ENCODE assay signal across 32 cellular contexts in genomic region chr12:42792265-42792664, GRCh38.
DNase-seq lines count a peak whose midpoint lies in the region; ATAC-seq and TF ChIP-seq lines count a peak whose summit lies in the region.
"Had no signal": no experiment of that assay in that cellular context is flagged by ENCODE, and none has a peak within 500 bp of the region (broad histone marks: within the 10 kb centered on the region; RNA-seq: fewer than 3 reads in every experiment).

No MANE protein-coding gene starts in this region.

- H3K4me1 ChIP-seq in SK-N-SH (ENCODE audit: control insufficient read depth in 1 of 2, insufficient read depth in 2 of 2, low read depth in 1 of 2, low read length in 1 of 2): peaks cover under 1 to 8% of the 10 kb centered on the region in 2 experiments; a peak in 3 of 4 replicates
- H3K4me1 ChIP-seq in Panc1 (ENCODE audit: control insufficient read depth, insufficient read depth, low read length): peaks cover 22% of the 10 kb centered on the region
- H3K4me1 ChIP-seq: BLaER1, prostate gland, tibial artery, vagina had no signal

- TF ChIP-seq CTCF in SK-N-SH (IDR thresholded peaks at IDR 0.05) (no peak; the same call in 1 of the 2 replicates), Panc1 (IDR thresholded peaks at IDR 0.05) (peak; percentile 5; the same call in 1 of the 2 replicates), epithelial cell of proximal tubule (conservative IDR thresholded peaks at IDR 0.05; ENCODE audit: low read depth, low read length) (peak; percentile 41), retinal pigment epithelial cell (conservative IDR thresholded peaks at IDR 0.05; ENCODE audit: low read depth, low read length) (peak; percentile 19)

- intact Hi-C loops in Panc1 (cut with micrococcal nuclease; ENCODE audit: unreplicated experiment): loop anchor here (10.0 kb wide), 2 partner anchors 133 to 197 kb away; no protein-coding TSS in a partner anchor

- no peaks in the 10 kb centered on the region for H3K9me3 ChIP-seq in SK-N-SH
- no peaks in the 10 kb centered on the region; the same call in 1 of the 2 replicates for H3K9me3 ChIP-seq in Panc1 (ENCODE audit: control insufficient read depth, insufficient read depth, low read depth, low read length)
- H3K9me3 ChIP-seq: BLaER1, MG63, prostate gland, tibial artery, vagina had no signal

- no peaks in the 10 kb centered on the region for H3K9me2 ChIP-seq in SK-N-SH

- H3K36me3 ChIP-seq in SK-N-SH (replicated peaks in 1 of 2; ENCODE audit: control insufficient read depth in 1 of 2, insufficient read depth in 2 of 2, low read length in 1 of 2) (no peaks in the 10 kb centered on the region), Panc1 (ENCODE audit: control insufficient read depth, insufficient read depth, low read length) (no peaks in the 10 kb centered on the region)
- H3K36me3 ChIP-seq: BLaER1, MG63, prostate gland, tibial artery, vagina had no signal

- CTCF ChIA-PET in SK-N-SH (lab: Yijun Ruan, JAX): no interaction called here
- CTCF ChIA-PET in Panc1 (lab: Charles Lee): no interaction called here

- H3K79me2 ChIP-seq in SK-N-SH (ENCODE audit: insufficient read depth): no peaks in the 10 kb centered on the region

- TF ChIP-seq RAD21 in SK-N-SH (IDR thresholded peaks at IDR 0.05; ENCODE audit: low read length): peak; percentile 32; the same call in 1 of the 2 replicates

- DNase-seq in SK-N-SH (no peak), Panc1 (ENCODE audit: low read depth, low spot score) (no peak), epithelial cell of proximal tubule (ENCODE audit: low read depth) (no peak), retinal pigment epithelial cell (ENCODE audit: low read depth) (no peak), NCI-H2029 (lab: John Stamatoyannopoulos, UW) (no peak)
- DNase-seq in stimulated activated CD4-positive, alpha-beta T cell treated with anti-CD3 and anti-CD28 coated beads, Interleukin-15, amount 100 ng/mL, for 24 hours: no peak
- DNase-seq: activated B cell treated with CpG ODN at 0.5 μM for 24 hours; activated CD4-positive, alpha-beta T cell treated with anti-CD3 and anti-CD28 coated beads, Interleukin-2, amount 10 ng/mL, durations not matched to agents 7 days and 5 days; activated gamma-delta T cell; activated naive CD8-positive, alpha-beta T cell treated with anti-CD3 and anti-CD28 coated beads for 36 hours; activated T-cell treated with anti-CD3 and anti-CD28 coated beads, Interleukin-2, amount 50 U/mL, for 24 hours; anterior cingulate cortex; cortex of kidney; DMS79; effector memory CD4-positive, alpha-beta T cell; erythroblast; head of caudate nucleus; MG63; NCI-H1105; NCI-H187 treated with DMSO at 0.1 percent for 48 hours; NCI-H510A treated with DMSO at 0.1 percent for 48 hours; NK-92 treated with Interleukin-12 subunit alpha and Interleukin-12 subunit beta, amount 100 ng/mL, for 24 hours; SHP77 treated with DMSO at 0.1 percent for 48 hours; stimulated activated CD4-positive, alpha-beta T cell treated with anti-CD3 and anti-CD28 coated beads, Interleukin-4, amount 100 ng/mL, for 24 hours; tibial artery had no signal

- TF ChIP-seq EP300 in SK-N-SH (IDR thresholded peaks at IDR 0.05; ENCODE audit: borderline replicate concordance in 1 of 2, low read depth in 1 of 2, low read length in 1 of 2): no peak

- H3F3A ChIP-seq in SK-N-SH (replicated peaks; ENCODE audit: insufficient read depth): no peaks in the 10 kb centered on the region

- ATAC-seq in SK-N-SH treated with all-trans-retinoic acid at 6 μM for 48 hours (no peak), Panc1 (no peak), HG03139 (IDR thresholded peaks at IDR 0.05; ENCODE audit: unreplicated experiment) (no peak)
- ATAC-seq: K562, sciatic nerve had no signal

- H3K4me3 ChIP-seq in SK-N-SH (ENCODE audit: low read depth in 2 of 2, low read length in 1 of 2) (no peak overlapping the region), Panc1 (ENCODE audit: low read depth in 2 of 2, low read length in 2 of 2) (no peak overlapping the region), epithelial cell of proximal tubule (ENCODE audit: low read depth, low read length) (no peak overlapping the region), retinal pigment epithelial cell (ENCODE audit: low read length) (no peak overlapping the region)
- H3K4me3 ChIP-seq: BLaER1, K562, MG63, prostate gland, tibial artery, vagina had no signal

- H3K9ac ChIP-seq in SK-N-SH: no peak overlapping the region
- H3K9ac ChIP-seq: BLaER1 had no signal

- no TSS peak for BruUV-seq in Panc1 (replicated peaks; lab: Mats Ljungman, UMichigan)

- no peaks in the 10 kb centered on the region for H4K20me1 ChIP-seq in SK-N-SH (ENCODE audit: insufficient read depth)
- H4K20me1 ChIP-seq: BLaER1 had no signal

- H3K27ac ChIP-seq in SK-N-SH (ENCODE audit: low read depth in 2 of 2, low read length in 1 of 2) (no peak overlapping the region), Panc1 (ENCODE audit: low read length) (peak overlapping the region; percentile 91)
- H3K27ac ChIP-seq: BLaER1, prostate gland, tibial artery, vagina had no signal

- no peak overlapping the region for H3K4me2 ChIP-seq in SK-N-SH
- H3K4me2 ChIP-seq: BLaER1 had no signal

- H3K27me3 ChIP-seq in SK-N-SH (ENCODE audit: insufficient read depth) (no peaks in the 10 kb centered on the region), Panc1 (ENCODE audit: control insufficient read depth, insufficient read depth, low read length) (no peaks in the 10 kb centered on the region)
- H3K27me3 ChIP-seq: BLaER1, MG63, tibial artery, vagina had no signal

- POLR2A ChIA-PET in SK-N-SH (lab: Yijun Ruan, JAX) (no interaction called here), Panc1 (lab: Charles Lee) (no interaction called here)

- H2AFZ ChIP-seq in SK-N-SH (ENCODE audit: low read depth): no peak overlapping the region

- in situ Hi-C loops in Panc1 (cut with HindIII; ENCODE audit: low pct_unique_long_range_greater_than_20kb, low sequenced_read_pairs): no loop called here

TF ChIP-seq in SK-N-SH, 30 proteins besides CTCF, POLR2A, EP300 and RAD21 (continues in another document):
- TF ChIP-seq GABPA (IDR thresholded peaks at IDR 0.05; ENCODE audit: low read depth) (no peak), TCF12 (IDR thresholded peaks at IDR 0.05) (no peak), FOXM1 (IDR thresholded peaks at IDR 0.05; ENCODE audit: low read depth) (no peak), RXRA (IDR thresholded peaks at IDR 0.05; ENCODE audit: borderline replicate concordance, low read depth) (no peak), GATA2 (CRISPR knock-in tag; IDR thresholded peaks at IDR 0.05) (no peak), SMC3 (IDR thresholded peaks at IDR 0.05; ENCODE audit: low read depth, low read length) (no peak), POLR2AphosphoS5 (IDR thresholded peaks at IDR 0.05; ENCODE audit: low read depth, low read length) (no peak), EZH2phosphoT487 (IDR thresholded peaks at IDR 0.05; ENCODE audit: borderline replicate concordance, low read depth) (no peak), TEAD4 (IDR thresholded peaks at IDR 0.05; ENCODE audit: borderline replicate concordance, insufficient read depth) (no peak), FOSL2 (IDR thresholded peaks at IDR 0.05; ENCODE audit: borderline replicate concordance, low read depth) (no peak)
- TF ChIP-seq, protein P1, sequence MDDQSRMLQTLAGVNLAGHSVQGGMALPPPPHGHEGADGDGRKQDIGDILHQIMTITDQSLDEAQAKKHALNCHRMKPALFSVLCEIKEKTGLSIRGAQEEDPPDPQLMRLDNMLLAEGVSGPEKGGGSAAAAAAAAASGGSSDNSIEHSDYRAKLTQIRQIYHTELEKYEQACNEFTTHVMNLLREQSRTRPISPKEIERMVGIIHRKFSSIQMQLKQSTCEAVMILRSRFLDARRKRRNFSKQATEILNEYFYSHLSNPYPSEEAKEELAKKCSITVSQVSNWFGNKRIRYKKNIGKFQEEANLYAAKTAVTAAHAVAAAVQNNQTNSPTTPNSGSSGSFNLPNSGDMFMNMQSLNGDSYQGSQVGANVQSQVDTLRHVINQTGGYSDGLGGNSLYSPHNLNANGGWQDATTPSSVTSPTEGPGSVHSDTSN (IDR thresholded peaks at IDR 0.05): no peak

TF ChIP-seq in SK-N-SH treated with all-trans-retinoic acid at 6 μM for 48 hours, 23 proteins besides CTCF, POLR2A, EP300 and RAD21:
- TF ChIP-seq ZNF70 (CRISPR knock-in tag; IDR thresholded peaks at IDR 0.05) (no peak), ESRRG (CRISPR knock-in tag; IDR thresholded peaks at IDR 0.05) (no peak), GLIS3 (CRISPR knock-in tag; IDR thresholded peaks at IDR 0.05) (no peak), TOX (CRISPR knock-in tag; IDR thresholded peaks at IDR 0.05; ENCODE audit: borderline replicate concordance) (no peak), ZNF565 (CRISPR knock-in tag; conservative IDR thresholded peaks at IDR 0.05; ENCODE audit: low read depth) (no peak), PPARA (CRISPR knock-in tag; IDR thresholded peaks at IDR 0.05; ENCODE audit: borderline replicate concordance) (no peak), SNAI2 (CRISPR knock-in tag; IDR thresholded peaks at IDR 0.05) (no peak)
- TF ChIP-seq, protein P2, sequence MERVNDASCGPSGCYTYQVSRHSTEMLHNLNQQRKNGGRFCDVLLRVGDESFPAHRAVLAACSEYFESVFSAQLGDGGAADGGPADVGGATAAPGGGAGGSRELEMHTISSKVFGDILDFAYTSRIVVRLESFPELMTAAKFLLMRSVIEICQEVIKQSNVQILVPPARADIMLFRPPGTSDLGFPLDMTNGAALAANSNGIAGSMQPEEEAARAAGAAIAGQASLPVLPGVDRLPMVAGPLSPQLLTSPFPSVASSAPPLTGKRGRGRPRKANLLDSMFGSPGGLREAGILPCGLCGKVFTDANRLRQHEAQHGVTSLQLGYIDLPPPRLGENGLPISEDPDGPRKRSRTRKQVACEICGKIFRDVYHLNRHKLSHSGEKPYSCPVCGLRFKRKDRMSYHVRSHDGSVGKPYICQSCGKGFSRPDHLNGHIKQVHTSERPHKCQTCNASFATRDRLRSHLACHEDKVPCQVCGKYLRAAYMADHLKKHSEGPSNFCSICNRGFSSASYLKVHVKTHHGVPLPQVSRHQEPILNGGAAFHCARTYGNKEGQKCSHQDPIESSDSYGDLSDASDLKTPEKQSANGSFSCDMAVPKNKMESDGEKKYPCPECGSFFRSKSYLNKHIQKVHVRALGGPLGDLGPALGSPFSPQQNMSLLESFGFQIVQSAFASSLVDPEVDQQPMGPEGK (CRISPR knock-in tag; IDR thresholded peaks at IDR 0.05; ENCODE audit: borderline replicate concordance): no peak
